Comparison of ENCODE assay signal across 8 cellular contexts in genomic region chr4:169070895-169071218, GRCh38.
DNase-seq lines count a peak whose midpoint lies in the region; ATAC-seq and TF ChIP-seq lines count a peak whose summit lies in the region.

No MANE protein-coding gene starts in this region.

- H3K9me3 Mint-ChIP-seq in brain, result peaks cover 0 to 8% (median 0%) of the 10 kb centered on the region in 5 experiments

- peak overlapping the region in 4 of 5 experiments; percentile 22 to 70 (median 60) for H3K27ac Mint-ChIP-seq in brain

- H3K4me3 Mint-ChIP-seq in brain, result no peak overlapping the region

- no peaks in the 10 kb centered on the region for H3K36me3 Mint-ChIP-seq in brain

- DNase-seq in Daoy (ENCODE audit: low read depth) (peak; percentile 46), NCI-H1417 treated with DMSO at 0.1 percent for 48 hours (lab: John Stamatoyannopoulos, UW) (peak; percentile 17), myocyte (ENCODE audit: low read depth) (peak; percentile 4), SK-N-DZ (ENCODE audit: low spot score) (no peak), midbrain (lab: John Stamatoyannopoulos, UW) (no peak)

- peaks cover 47% of the 10 kb centered on the region for H3K4me1 Mint-ChIP-seq in brain

- TF ChIP-seq CTCF in brain (conservative IDR thresholded peaks at IDR 0.05), result no peak

- ATAC-seq in GM21390 (IDR thresholded peaks at IDR 0.05; ENCODE audit: unreplicated experiment) (no peak), GM19452 (IDR thresholded peaks at IDR 0.05; ENCODE audit: unreplicated experiment) (no peak)

- H3K27me3 Mint-ChIP-seq in brain, result peaks cover 3% of the 10 kb centered on the region

Comparison
In these comparisons a context has a peak if more than half of its experiments do, and no peak if none do; other contexts are left out.
1. DNase-seq: peak in Daoy (single experiment), NCI-H1417 treated with DMSO at 0.1 percent for 48 hours (single experiment) and myocyte (single experiment); none in SK-N-DZ (single experiment) and midbrain (single experiment).